2 cellular contexts compared by ENCODE assay signal in genomic region chr17:58993322-58993721, GRCh38.
TF ChIP-seq lines count a peak whose summit lies in the region.

No MANE protein-coding gene starts in this region.

TF ChIP-seq in IMR-90, 13 proteins besides CTCF, POLR2A, EP300 and RAD21:
- no peak for TF ChIP-seq MAFK (IDR thresholded peaks at IDR 0.05; ENCODE audit: low read depth, low read length)

TF ChIP-seq in endothelial cell of umbilical vein, 7 proteins besides CTCF, POLR2A, EP300 and RAD21:
- TF ChIP-seq FOS (IDR thresholded peaks at IDR 0.05; ENCODE audit: borderline replicate concordance, insufficient read depth, low read length) (no peak), POLR2AphosphoS5 (IDR thresholded peaks at IDR 0.05; ENCODE audit: insufficient read depth, low read depth, low read length) (no peak), JUN (IDR thresholded peaks at IDR 0.05; ENCODE audit: borderline replicate concordance, insufficient read depth, insufficient read length, low read depth) (no peak), MYC (IDR thresholded peaks at IDR 0.05; ENCODE audit: low read depth, low read length) (no peak), GATA2 (IDR thresholded peaks at IDR 0.05; ENCODE audit: insufficient read depth, insufficient read length, low read depth, low read length) (no peak), MAX (IDR thresholded peaks at IDR 0.05; ENCODE audit: insufficient read depth, insufficient read length) (no peak), EZH2 (IDR thresholded peaks at IDR 0.05; ENCODE audit: borderline replicate concordance, low read depth, low read length, severe bottlenecking) (no peak)
